19 cellular contexts compared by ENCODE assay signal in the genomic region with DNA sequence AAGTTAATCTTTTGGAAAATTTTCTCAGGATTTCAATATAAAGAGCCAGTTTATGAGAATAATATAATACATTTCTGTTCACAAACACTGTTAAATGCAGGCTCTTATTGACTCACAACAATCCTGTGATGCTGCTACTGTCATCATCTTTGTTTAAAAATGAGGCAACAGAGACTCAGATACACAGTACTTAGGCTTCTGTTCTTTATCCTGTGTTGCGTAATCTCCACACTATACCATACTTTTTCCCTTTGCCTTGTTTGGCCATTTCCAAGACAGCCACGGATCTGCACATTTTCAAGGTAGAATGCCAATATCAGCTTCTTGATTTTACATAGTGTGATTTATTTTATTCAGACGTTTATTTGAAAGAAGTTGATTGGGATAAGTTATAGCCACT.
DNase-seq lines count a peak whose midpoint lies in the region; ATAC-seq and TF ChIP-seq lines count a peak whose summit lies in the region.
"Had no signal": no experiment of that assay in that cellular context is flagged by ENCODE, and none has a peak within 500 bp of the region (broad histone marks: within the 10 kb centered on the region; RNA-seq: fewer than 3 reads in every experiment).

No MANE protein-coding gene starts in this region.

- H3K27me3 ChIP-seq in GM23248 (replicated peaks; ENCODE audit: insufficient read depth): no peaks in the 10 kb centered on the region
- H3K27me3 ChIP-seq in liver (ENCODE audit: control insufficient read depth in 4 of 4, insufficient read depth in 4 of 4, low read length in 3 of 4): no peaks in the 10 kb centered on the region
- H3K27me3 ChIP-seq: BLaER1 had no signal

- in situ Hi-C loops in GM23248 (cut with MboI): loop anchor here (25.0 kb wide), 1 partner anchor 1489 kb away; no protein-coding TSS in a partner anchor

- TF ChIP-seq RAD21 in liver (IDR thresholded peaks at IDR 0.05): peak; percentile 11 to 32

- H3F3A ChIP-seq in GM23248 (ENCODE audit: insufficient read depth): peaks cover 66% of the 10 kb centered on the region

- H2AFZ ChIP-seq in GM23248: no peak overlapping the region
- H2AFZ ChIP-seq: GM23338 had no signal

- no peaks in the 10 kb centered on the region for H3K9me3 ChIP-seq in GM23248 (ENCODE audit: low read depth)
- H3K9me3 ChIP-seq in liver (ENCODE audit: control insufficient read depth in 4 of 4, low read length in 3 of 4): no peaks in the 10 kb centered on the region
- H3K9me3 ChIP-seq: BLaER1, mucosa of descending colon had no signal

- H3K36me3 ChIP-seq in GM23248 (ENCODE audit: low read depth) (no peaks in the 10 kb centered on the region), liver (ENCODE audit: control insufficient read depth in 4 of 4, insufficient read depth in 3 of 4, low read depth in 1 of 4, low read length in 3 of 4) (no peaks in the 10 kb centered on the region)
- H3K36me3 ChIP-seq: BLaER1 had no signal

- H3K9me2 ChIP-seq in GM23248 (ENCODE audit: insufficient read depth): no peaks in the 10 kb centered on the region

- H3K4me1 ChIP-seq in GM23248 (ENCODE audit: insufficient read depth) (peaks cover 66% of the 10 kb centered on the region), liver (ENCODE audit: control insufficient read depth in 4 of 4, insufficient read depth in 4 of 4, low read length in 3 of 4) (peaks cover 0 to 13% (median 6%) of the 10 kb centered on the region in 4 donors)

- H3K9ac ChIP-seq in GM23248 (peak overlapping the region; percentile 19), liver (ENCODE audit: low read depth in 1 of 2, low read length in 2 of 2) (no peak overlapping the region)
- H3K9ac ChIP-seq: BLaER1 had no signal

- no peaks in the 10 kb centered on the region for H3K79me2 ChIP-seq in GM23248 (ENCODE audit: insufficient read depth)

- TF ChIP-seq CTCF in choroid plexus epithelial cell (conservative IDR thresholded peaks at IDR 0.05; ENCODE audit: low read depth, low read length) (no peak), liver (IDR thresholded peaks at IDR 0.05; ENCODE audit: low read depth, low read length, missing input control) (no peak)

- ATAC-seq in HG03565 (IDR thresholded peaks at IDR 0.05; ENCODE audit: unreplicated experiment): no peak
- ATAC-seq in GM19035 (IDR thresholded peaks at IDR 0.05; ENCODE audit: unreplicated experiment): no peak
- no peak for ATAC-seq in GM18861 (IDR thresholded peaks at IDR 0.05; ENCODE audit: unreplicated experiment)
- ATAC-seq: GM23338; mucosa of descending colon; stimulated activated naive CD8-positive, alpha-beta T cell treated with anti-CD3 and anti-CD28 coated beads, Interleukin-15, amount 100 ng/mL, for 72 hours had no signal

- no peaks in the 10 kb centered on the region for H4K20me1 ChIP-seq in GM23248 (ENCODE audit: insufficient read depth)
- H4K20me1 ChIP-seq: BLaER1 had no signal

- peak overlapping the region; percentile 20 for H3K4me2 ChIP-seq in GM23248 (ENCODE audit: unreplicated experiment)
- H3K4me2 ChIP-seq: BLaER1, GM23338 had no signal

- peak; percentile 78 for DNase-seq in GM23248
- DNase-seq in NCI-H69 (lab: John Stamatoyannopoulos, UW): peak; percentile 6
- peak; percentile 92 for DNase-seq in choroid plexus epithelial cell (ENCODE audit: low read depth)
- DNase-seq in DMS153 (lab: John Stamatoyannopoulos, UW): no peak
- DNase-seq: activated CD4-positive, CD25-positive, alpha-beta regulatory T cell; activated CD8-positive, alpha-beta memory T cell treated with anti-CD3 and anti-CD28 coated beads, Interleukin-2, amount 50 U/mL, for 48 hours; activated naive CD4-positive, alpha-beta T cell treated with Interleukin-2 at 50 U/mL for 16 hours; head of caudate nucleus; islet precursor cell; mucosa of descending colon; nucleus accumbens; stimulated activated naive CD8-positive, alpha-beta T cell treated with anti-CD3 and anti-CD28 coated beads, Interleukin-15, amount 100 ng/mL, for 72 hours; T-helper 1 cell had no signal

- no peak overlapping the region for H3K4me3 ChIP-seq in GM23248
- no peak overlapping the region for H3K4me3 ChIP-seq in choroid plexus epithelial cell (ENCODE audit: low read depth, low read length)
- H3K4me3 ChIP-seq in liver (ENCODE audit: low read depth in 1 of 3, low read length in 3 of 3): no peak overlapping the region
- H3K4me3 ChIP-seq: BLaER1, GM23338, mucosa of descending colon had no signal

- H3K27ac ChIP-seq in GM23248 (peak overlapping the region; percentile 72), liver (ENCODE audit: low read depth in 1 of 2, low read length in 2 of 2) (no peak overlapping the region)
- H3K27ac ChIP-seq: BLaER1 had no signal

- WGBS in GM23248 (ENCODE audit: low coverage in 1 of 2, low lambda C conversion rate in 2 of 2, missing lambda C conversion rate in 2 of 2), 2 experiments: 44 to 57% methylated on average over 3 of the region's 3 CpGs
- 69% methylated on average over 3 of the region's 3 CpGs for WGBS in liver

TF ChIP-seq in liver, 16 proteins besides CTCF, POLR2A, EP300 and RAD21:
- no peak for TF ChIP-seq NR2F2 (IDR thresholded peaks at IDR 0.05)
- no peak for TF ChIP-seq SP1 (IDR thresholded peaks at IDR 0.05)
- TF ChIP-seq HNF4G (IDR thresholded peaks at IDR 0.05): no peak
- no peak for TF ChIP-seq MAX (IDR thresholded peaks at IDR 0.05)
- TF ChIP-seq HNF4A (conservative IDR thresholded peaks at IDR 0.05): peak; percentile 37 to 63
- TF ChIP-seq, protein P1, sequence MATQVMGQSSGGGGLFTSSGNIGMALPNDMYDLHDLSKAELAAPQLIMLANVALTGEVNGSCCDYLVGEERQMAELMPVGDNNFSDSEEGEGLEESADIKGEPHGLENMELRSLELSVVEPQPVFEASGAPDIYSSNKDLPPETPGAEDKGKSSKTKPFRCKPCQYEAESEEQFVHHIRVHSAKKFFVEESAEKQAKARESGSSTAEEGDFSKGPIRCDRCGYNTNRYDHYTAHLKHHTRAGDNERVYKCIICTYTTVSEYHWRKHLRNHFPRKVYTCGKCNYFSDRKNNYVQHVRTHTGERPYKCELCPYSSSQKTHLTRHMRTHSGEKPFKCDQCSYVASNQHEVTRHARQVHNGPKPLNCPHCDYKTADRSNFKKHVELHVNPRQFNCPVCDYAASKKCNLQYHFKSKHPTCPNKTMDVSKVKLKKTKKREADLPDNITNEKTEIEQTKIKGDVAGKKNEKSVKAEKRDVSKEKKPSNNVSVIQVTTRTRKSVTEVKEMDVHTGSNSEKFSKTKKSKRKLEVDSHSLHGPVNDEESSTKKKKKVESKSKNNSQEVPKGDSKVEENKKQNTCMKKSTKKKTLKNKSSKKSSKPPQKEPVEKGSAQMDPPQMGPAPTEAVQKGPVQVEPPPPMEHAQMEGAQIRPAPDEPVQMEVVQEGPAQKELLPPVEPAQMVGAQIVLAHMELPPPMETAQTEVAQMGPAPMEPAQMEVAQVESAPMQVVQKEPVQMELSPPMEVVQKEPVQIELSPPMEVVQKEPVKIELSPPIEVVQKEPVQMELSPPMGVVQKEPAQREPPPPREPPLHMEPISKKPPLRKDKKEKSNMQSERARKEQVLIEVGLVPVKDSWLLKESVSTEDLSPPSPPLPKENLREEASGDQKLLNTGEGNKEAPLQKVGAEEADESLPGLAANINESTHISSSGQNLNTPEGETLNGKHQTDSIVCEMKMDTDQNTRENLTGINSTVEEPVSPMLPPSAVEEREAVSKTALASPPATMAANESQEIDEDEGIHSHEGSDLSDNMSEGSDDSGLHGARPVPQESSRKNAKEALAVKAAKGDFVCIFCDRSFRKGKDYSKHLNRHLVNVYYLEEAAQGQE (IDR thresholded peaks at IDR 0.05): no peak
- TF ChIP-seq GABPA (IDR thresholded peaks at IDR 0.05 in 1 of 2, conservative IDR thresholded peaks at IDR 0.05 in 1 of 2): peak in 1 of 2 donors; percentile 33
- peak in 1 of 2 donors; percentile 33 for TF ChIP-seq RXRA (IDR thresholded peaks at IDR 0.05)
- no peak for TF ChIP-seq FOXA1 (IDR thresholded peaks at IDR 0.05)
- TF ChIP-seq YY1 (IDR thresholded peaks at IDR 0.05): peak; percentile 29
- peak in 1 of 2 donors; percentile 35 for TF ChIP-seq JUND (IDR thresholded peaks at IDR 0.05)
- TF ChIP-seq TAF1 (conservative IDR thresholded peaks at IDR 0.05): no peak
- TF ChIP-seq, protein P2, sequence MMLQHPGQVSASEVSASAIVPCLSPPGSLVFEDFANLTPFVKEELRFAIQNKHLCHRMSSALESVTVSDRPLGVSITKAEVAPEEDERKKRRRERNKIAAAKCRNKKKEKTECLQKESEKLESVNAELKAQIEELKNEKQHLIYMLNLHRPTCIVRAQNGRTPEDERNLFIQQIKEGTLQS (IDR thresholded peaks at IDR 0.05): peak; percentile 15
- TF ChIP-seq, protein P3, sequence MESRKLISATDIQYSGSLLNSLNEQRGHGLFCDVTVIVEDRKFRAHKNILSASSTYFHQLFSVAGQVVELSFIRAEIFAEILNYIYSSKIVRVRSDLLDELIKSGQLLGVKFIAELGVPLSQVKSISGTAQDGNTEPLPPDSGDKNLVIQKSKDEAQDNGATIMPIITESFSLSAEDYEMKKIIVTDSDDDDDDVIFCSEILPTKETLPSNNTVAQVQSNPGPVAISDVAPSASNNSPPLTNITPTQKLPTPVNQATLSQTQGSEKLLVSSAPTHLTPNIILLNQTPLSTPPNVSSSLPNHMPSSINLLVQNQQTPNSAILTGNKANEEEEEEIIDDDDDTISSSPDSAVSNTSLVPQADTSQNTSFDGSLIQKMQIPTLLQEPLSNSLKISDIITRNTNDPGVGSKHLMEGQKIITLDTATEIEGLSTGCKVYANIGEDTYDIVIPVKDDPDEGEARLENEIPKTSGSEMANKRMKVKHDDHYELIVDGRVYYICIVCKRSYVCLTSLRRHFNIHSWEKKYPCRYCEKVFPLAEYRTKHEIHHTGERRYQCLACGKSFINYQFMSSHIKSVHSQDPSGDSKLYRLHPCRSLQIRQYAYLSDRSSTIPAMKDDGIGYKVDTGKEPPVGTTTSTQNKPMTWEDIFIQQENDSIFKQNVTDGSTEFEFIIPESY (IDR thresholded peaks at IDR 0.05): no peak
- peak; percentile 37 for TF ChIP-seq FOXA2 (IDR thresholded peaks at IDR 0.05)
- no peak for TF ChIP-seq EGR1 (IDR thresholded peaks at IDR 0.05; ENCODE audit: low read depth in 2 of 2)
